Comparison of ENCODE assay signal across 19 cellular contexts in the genomic region with DNA sequence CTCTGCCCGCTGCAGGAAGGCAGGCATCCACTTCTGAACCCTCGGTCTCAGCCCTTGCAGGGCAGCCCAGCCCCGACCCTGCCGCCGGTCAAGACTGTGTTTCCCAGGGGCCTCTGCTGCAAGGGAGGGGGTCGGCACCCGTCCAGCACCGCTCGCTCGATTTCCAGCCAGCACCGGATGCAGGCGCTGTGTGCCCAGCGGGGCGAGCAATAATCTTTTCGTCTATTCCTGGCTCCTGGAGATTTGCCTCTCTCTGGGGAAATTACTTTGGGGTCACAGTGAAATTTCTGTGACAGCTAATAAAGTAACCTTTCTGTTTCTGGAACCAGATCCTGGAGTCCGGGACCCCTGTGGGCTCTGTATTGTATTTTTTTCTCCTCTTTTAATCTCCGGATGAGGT.
DNase-seq lines count a peak whose midpoint lies in the region; ATAC-seq and TF ChIP-seq lines count a peak whose summit lies in the region.
"Had no signal": no experiment of that assay in that cellular context is flagged by ENCODE, and none has a peak within 500 bp of the region (broad histone marks: within the 10 kb centered on the region; RNA-seq: fewer than 3 reads in every experiment).

No MANE protein-coding gene starts in this region.

- H3K4me3 ChIP-seq in vagina = no peak overlapping the region
- H3K4me3 ChIP-seq: gastroesophageal sphincter had no signal

- no peak for TF ChIP-seq CTCF in nephron (IDR thresholded peaks at IDR 0.05; ENCODE audit: unreplicated experiment in 3 of 3)
- no peak for TF ChIP-seq CTCF in vagina (IDR thresholded peaks at IDR 0.05)

- peaks cover 14% of the 10 kb centered on the region for H3K27me3 Mint-ChIP-seq in activated CD8-positive, alpha-beta memory T cell treated with anti-CD3 and anti-CD28 coated beads, Interleukin-2, amount 10 ng/mL, durations not matched to agents 7 days and 5 days
- peaks cover 21% of the 10 kb centered on the region for H3K27me3 Mint-ChIP-seq in nephron (ENCODE audit: low read depth)
- H3K27me3 Mint-ChIP-seq in stimulated activated memory B cell treated with anti-CD40 and anti-IgM and Interleukin-4, amounts not matched to agents 10 μg/mL and 1 μg/mL and 100 μg/mL, for 72 hours = peaks cover 52% of the 10 kb centered on the region

- TF ChIP-seq POLR2A in vagina (IDR thresholded peaks at IDR 0.05) = no peak

- H3K36me3 ChIP-seq in vagina = no peaks in the 10 kb centered on the region
- H3K36me3 ChIP-seq: gastroesophageal sphincter had no signal

- H3K4me1 Mint-ChIP-seq in activated CD8-positive, alpha-beta memory T cell treated with anti-CD3 and anti-CD28 coated beads, Interleukin-2, amount 10 ng/mL, durations not matched to agents 7 days and 5 days = no peaks in the 10 kb centered on the region
- H3K4me1 Mint-ChIP-seq in nephron = peaks cover 70% of the 10 kb centered on the region
- no peaks in the 10 kb centered on the region for H3K4me1 Mint-ChIP-seq in stimulated activated memory B cell treated with anti-CD40 and anti-IgM and Interleukin-4, amounts not matched to agents 10 μg/mL and 1 μg/mL and 100 μg/mL, for 72 hours
- H3K4me1 Mint-ChIP-seq: CD4-positive, alpha-beta memory T cell had no signal

- intact Hi-C loops in Right ventricle myocardium superior (cut with DNase I) = no loop called here
- intact Hi-C loops in vagina (cut with DNase I) = no loop called here

- no peak overlapping the region for H3K4me3 Mint-ChIP-seq in activated CD8-positive, alpha-beta memory T cell treated with anti-CD3 and anti-CD28 coated beads, Interleukin-2, amount 10 ng/mL, durations not matched to agents 7 days and 5 days
- no peak overlapping the region for H3K4me3 Mint-ChIP-seq in nephron
- H3K4me3 Mint-ChIP-seq in stimulated activated memory B cell treated with anti-CD40 and anti-IgM and Interleukin-4, amounts not matched to agents 10 μg/mL and 1 μg/mL and 100 μg/mL, for 72 hours = no peak overlapping the region
- H3K4me3 Mint-ChIP-seq: CD4-positive, alpha-beta memory T cell had no signal

- no peaks in the 10 kb centered on the region for H3K36me3 Mint-ChIP-seq in activated CD8-positive, alpha-beta memory T cell treated with anti-CD3 and anti-CD28 coated beads, Interleukin-2, amount 10 ng/mL, durations not matched to agents 7 days and 5 days
- no peaks in the 10 kb centered on the region for H3K36me3 Mint-ChIP-seq in nephron (ENCODE audit: low read depth)
- H3K36me3 Mint-ChIP-seq in stimulated activated memory B cell treated with anti-CD40 and anti-IgM and Interleukin-4, amounts not matched to agents 10 μg/mL and 1 μg/mL and 100 μg/mL, for 72 hours = no peaks in the 10 kb centered on the region
- H3K36me3 Mint-ChIP-seq: CD4-positive, alpha-beta memory T cell had no signal

- H3K9me3 ChIP-seq in vagina = no peaks in the 10 kb centered on the region

- H3K27ac Mint-ChIP-seq in activated CD8-positive, alpha-beta memory T cell treated with anti-CD3 and anti-CD28 coated beads, Interleukin-2, amount 10 ng/mL, durations not matched to agents 7 days and 5 days = no peak overlapping the region
- peak overlapping the region; percentile 40 to 96 (median 60) for H3K27ac Mint-ChIP-seq in nephron
- H3K27ac Mint-ChIP-seq in stimulated activated memory B cell treated with anti-CD40 and anti-IgM and Interleukin-4, amounts not matched to agents 10 μg/mL and 1 μg/mL and 100 μg/mL, for 72 hours = no peak overlapping the region
- H3K27ac Mint-ChIP-seq: CD4-positive, alpha-beta memory T cell had no signal

- no peaks in the 10 kb centered on the region for H3K9me3 Mint-ChIP-seq in activated CD8-positive, alpha-beta memory T cell treated with anti-CD3 and anti-CD28 coated beads, Interleukin-2, amount 10 ng/mL, durations not matched to agents 7 days and 5 days (ENCODE audit: low read depth)
- peaks cover 8% of the 10 kb centered on the region for H3K9me3 Mint-ChIP-seq in nephron
- H3K9me3 Mint-ChIP-seq in stimulated activated memory B cell treated with anti-CD40 and anti-IgM and Interleukin-4, amounts not matched to agents 10 μg/mL and 1 μg/mL and 100 μg/mL, for 72 hours = peaks cover 9% of the 10 kb centered on the region

- no peak for ATAC-seq in activated CD8-positive, alpha-beta memory T cell treated with anti-CD3 and anti-CD28 coated beads, Interleukin-2, amount 10 ng/mL, durations not matched to agents 7 days and 5 days
- ATAC-seq in Right ventricle myocardium superior (ENCODE audit: poor library complexity) (peak; percentile 80), HG03139 (IDR thresholded peaks at IDR 0.05; ENCODE audit: unreplicated experiment) (no peak)
- ATAC-seq in stimulated activated memory B cell treated with anti-CD40 and anti-IgM and Interleukin-4, amounts not matched to agents 10 μg/mL and 1 μg/mL and 100 μg/mL, for 72 hours = no peak
- ATAC-seq: gastroesophageal sphincter had no signal

- CTCF ChIA-PET in activated CD8-positive, alpha-beta memory T cell treated with anti-CD3 and anti-CD28 coated beads, Interleukin-2, amount 10 ng/mL, durations not matched to agents 7 days and 5 days (lab: Charles Lee) = no interaction called here

- H3K27ac ChIP-seq in vagina = no peak overlapping the region
- H3K27ac ChIP-seq: epithelial cell of prostate, RWPE1, VCaP had no signal

- DNase-seq in activated CD8-positive, alpha-beta memory T cell treated with anti-CD3 and anti-CD28 coated beads, Interleukin-2, amount 10 ng/mL, durations not matched to agents 7 days and 5 days = peak; percentile 27
- DNase-seq in activated CD8-positive, alpha-beta memory T cell treated with anti-CD3 and anti-CD28 coated beads, Interleukin-2, amount 50 U/mL, for 4 hours = no peak
- peak; percentile 75 for DNase-seq in Right ventricle myocardium superior
- DNase-seq in vagina (ENCODE audit: extremely low spot score in 2 of 2) = peak; percentile 49 to 58
- no peak for DNase-seq in NCI-H748 treated with DMSO at 0.1 percent for 48 hours (lab: John Stamatoyannopoulos, UW)
- DNase-seq: activated effector memory CD4-positive, alpha-beta T cell treated with Interleukin-2 at 50 U/mL for 16 hours; CD4-positive, alpha-beta memory T cell; KG1; NCI-H1436; occipital lobe; small intestine; stimulated activated naive CD4-positive, alpha-beta T cell had no signal

- H3K27me3 ChIP-seq in vagina = no peaks in the 10 kb centered on the region
- H3K27me3 ChIP-seq: gastroesophageal sphincter had no signal

- H3K4me1 ChIP-seq in vagina = peaks cover 7% of the 10 kb centered on the region

Comparison
In these comparisons a context has a peak if more than half of its experiments do, and no peak if none do; other contexts are left out.
1. DNase-seq: peak in activated CD8-positive, alpha-beta memory T cell treated with anti-CD3 and anti-CD28 coated beads, Interleukin-2, amount 10 ng/mL, durations not matched to agents 7 days and 5 days (single experiment), Right ventricle myocardium superior (single experiment) and vagina (2 of 2); none in activated CD8-positive, alpha-beta memory T cell treated with anti-CD3 and anti-CD28 coated beads, Interleukin-2, amount 50 U/mL, for 4 hours (single experiment) and NCI-H748 treated with DMSO at 0.1 percent for 48 hours (single experiment).
2. H3K27ac Mint-ChIP-seq: peak in nephron (3 of 3); none in activated CD8-positive, alpha-beta memory T cell treated with anti-CD3 and anti-CD28 coated beads, Interleukin-2, amount 10 ng/mL, durations not matched to agents 7 days and 5 days (single experiment) and stimulated activated memory B cell treated with anti-CD40 and anti-IgM and Interleukin-4, amounts not matched to agents 10 μg/mL and 1 μg/mL and 100 μg/mL, for 72 hours (single experiment).